ENCODE assay signal across 13 cellular contexts in genomic region chr16:28483361-28483760, GRCh38. TPM values are rescaled to one million over a fixed set of nuclear protein-coding genes. Genes with fewer than 3 reads are reported as not detected.
A peak's percentile ranks its signal among the peaks of the same experiment; 100 is the strongest.
DNase-seq lines count a peak whose midpoint lies in the region; ATAC-seq and TF ChIP-seq lines count a peak whose summit lies in the region.
"Not testable (repeated sequence)": the region's sequence is repeated elsewhere in the genome, so short reads cannot be mapped to it uniquely, and the experiment has no call there.
"Had no signal": no experiment of that assay in that cellular context is flagged by ENCODE, and none has a peak within 500 bp of the region (broad histone marks: within the 10 kb centered on the region; RNA-seq: fewer than 3 reads in every experiment).

No MANE protein-coding gene starts in this region.

- peaks cover 25% of the 10 kb centered on the region for H3K36me3 Mint-ChIP-seq in activated CD4-positive, alpha-beta T cell treated with anti-CD3 and anti-CD28 coated beads, Interleukin-2, amount 10 ng/mL, durations not matched to agents 7 days and 5 days (ENCODE audit: low read depth)
- H3K36me3 Mint-ChIP-seq in activated T-helper 2 cell treated with anti-CD3 and anti-CD28 coated beads, Interferon-gamma antibody, Interleukin-2, Interleukin-4, amounts not matched to agents 10 μg/mL and 5 μg/mL and 100 μg/mL, durations not matched to agents 14 hours and 24 hours and 36 hours (ENCODE audit: low read depth), result peaks cover 39% of the 10 kb centered on the region
- peaks cover 10% of the 10 kb centered on the region for H3K36me3 Mint-ChIP-seq in chondrocyte (ENCODE audit: low read depth)

- CTCF ChIA-PET in activated CD4-positive, alpha-beta T cell treated with anti-CD3 and anti-CD28 coated beads, Interleukin-2, amount 10 ng/mL, durations not matched to agents 7 days and 5 days (lab: Charles Lee), result not testable (repeated sequence)

- H3K4me1 Mint-ChIP-seq in activated CD4-positive, alpha-beta T cell treated with anti-CD3 and anti-CD28 coated beads, Interleukin-2, amount 10 ng/mL, durations not matched to agents 7 days and 5 days; activated T-helper 2 cell treated with anti-CD3 and anti-CD28 coated beads, Interferon-gamma antibody, Interleukin-2, Interleukin-4, amounts not matched to agents 10 μg/mL and 5 μg/mL and 100 μg/mL, durations not matched to agents 14 hours and 24 hours and 36 hours (ENCODE audit: low read depth); chondrocyte (ENCODE audit: low read depth): not testable (repeated sequence)

- not testable (repeated sequence) for H3K27me3 ChIP-seq in right lobe of liver; aorta (ENCODE audit: control insufficient read depth in 1 of 2, insufficient read depth in 2 of 2, low read length in 1 of 2)

- H3K4me3 ChIP-seq in right lobe of liver; aorta (ENCODE audit: low read length in 2 of 2): not testable (repeated sequence)

- H3K4me1 ChIP-seq in right lobe of liver; aorta (ENCODE audit: control insufficient read depth in 1 of 2, insufficient read depth in 2 of 2, low read length in 2 of 2): not testable (repeated sequence)

- peaks cover 0 to 76% (median 15%) of the 10 kb centered on the region in 4 donors for H3K36me3 ChIP-seq in right lobe of liver
- H3K36me3 ChIP-seq in aorta (ENCODE audit: control insufficient read depth in 1 of 2, insufficient read depth in 2 of 2, low read length in 1 of 2), result not testable (repeated sequence)

- intact Hi-C loops in activated T-helper 2 cell treated with anti-CD3 and anti-CD28 coated beads, Interferon-gamma antibody, Interleukin-2, Interleukin-4, amounts not matched to agents 10 μg/mL and 5 μg/mL and 100 μg/mL, durations not matched to agents 14 hours and 24 hours and 36 hours (cut with micrococcal nuclease); cardiac septum (cut with DNase I); right lobe of liver (cut with DNase I); posterior vena cava (cut with DNase I); aorta (cut with DNase I): not testable (repeated sequence)

- 94% methylated on average over 5 of the region's 5 CpGs for WGBS in right lobe of liver (ENCODE audit: insufficient coverage, low coverage, low lambda C conversion rate, missing lambda C conversion rate)
- 92 to 93% methylated on average over 5 of the region's 5 CpGs for WGBS in aorta, 2 donors

- not testable (repeated sequence) for H3K9me3 ChIP-seq in right lobe of liver; aorta (ENCODE audit: control insufficient read depth, low read length)

- not testable (repeated sequence) for DNase-seq in activated CD4-positive, alpha-beta T cell treated with anti-CD3 and anti-CD28 coated beads, Interleukin-2, amount 10 ng/mL, durations not matched to agents 7 days and 5 days; activated T-helper 2 cell treated with anti-CD3 and anti-CD28 coated beads, Interferon-gamma antibody, Interleukin-2, Interleukin-4, amounts not matched to agents 10 μg/mL and 5 μg/mL and 100 μg/mL, durations not matched to agents 14 hours and 24 hours and 36 hours (ENCODE audit: low spot score)
- DNase-seq in chondrocyte (ENCODE audit: low spot score) (peak; percentile 51), cardiac septum (ENCODE audit: low spot score) (peak; percentile 31), right lobe of liver (peak in 2 of 3 donors; percentile 20 to 25), posterior vena cava (ENCODE audit: low spot score) (peak; percentile 70), aorta (peak; percentile 14 to 52)

- H3K9me3 Mint-ChIP-seq in activated CD4-positive, alpha-beta T cell treated with anti-CD3 and anti-CD28 coated beads, Interleukin-2, amount 10 ng/mL, durations not matched to agents 7 days and 5 days; activated T-helper 2 cell treated with anti-CD3 and anti-CD28 coated beads, Interferon-gamma antibody, Interleukin-2, Interleukin-4, amounts not matched to agents 10 μg/mL and 5 μg/mL and 100 μg/mL, durations not matched to agents 14 hours and 24 hours and 36 hours; chondrocyte (ENCODE audit: low read depth): not testable (repeated sequence)

- H3K4me3 Mint-ChIP-seq in activated CD4-positive, alpha-beta T cell treated with anti-CD3 and anti-CD28 coated beads, Interleukin-2, amount 10 ng/mL, durations not matched to agents 7 days and 5 days; activated T-helper 2 cell treated with anti-CD3 and anti-CD28 coated beads, Interferon-gamma antibody, Interleukin-2, Interleukin-4, amounts not matched to agents 10 μg/mL and 5 μg/mL and 100 μg/mL, durations not matched to agents 14 hours and 24 hours and 36 hours (ENCODE audit: low read depth); chondrocyte (ENCODE audit: unreplicated experiment): not testable (repeated sequence)

- not testable (repeated sequence) for ATAC-seq in right lobe of liver; aorta (ENCODE audit: low FRiP score)

- peak overlapping the region; percentile 64 for H3K27ac Mint-ChIP-seq in activated CD4-positive, alpha-beta T cell treated with anti-CD3 and anti-CD28 coated beads, Interleukin-2, amount 10 ng/mL, durations not matched to agents 7 days and 5 days
- peak overlapping the region; percentile 47 for H3K27ac Mint-ChIP-seq in activated T-helper 2 cell treated with anti-CD3 and anti-CD28 coated beads, Interferon-gamma antibody, Interleukin-2, Interleukin-4, amounts not matched to agents 10 μg/mL and 5 μg/mL and 100 μg/mL, durations not matched to agents 14 hours and 24 hours and 36 hours
- H3K27ac Mint-ChIP-seq in chondrocyte (ENCODE audit: unreplicated experiment), result not testable (repeated sequence)

- not testable (repeated sequence) for H3K27me3 Mint-ChIP-seq in activated CD4-positive, alpha-beta T cell treated with anti-CD3 and anti-CD28 coated beads, Interleukin-2, amount 10 ng/mL, durations not matched to agents 7 days and 5 days; activated T-helper 2 cell treated with anti-CD3 and anti-CD28 coated beads, Interferon-gamma antibody, Interleukin-2, Interleukin-4, amounts not matched to agents 10 μg/mL and 5 μg/mL and 100 μg/mL, durations not matched to agents 14 hours and 24 hours and 36 hours (ENCODE audit: low read depth); chondrocyte (ENCODE audit: low read depth)

- not testable (repeated sequence) for TF ChIP-seq CTCF in chondrocyte (IDR thresholded peaks at IDR 0.05); right lobe of liver (IDR thresholded peaks at IDR 0.05)

- POLR2A ChIA-PET in activated CD4-positive, alpha-beta T cell treated with anti-CD3 and anti-CD28 coated beads, Interleukin-2, amount 10 ng/mL, durations not matched to agents 7 days and 5 days (lab: Charles Lee), result not testable (repeated sequence)

- TF ChIP-seq POLR2A in right lobe of liver (IDR thresholded peaks at IDR 0.05), result not testable (repeated sequence)

- not testable (repeated sequence) for H3K27ac ChIP-seq in right lobe of liver; aorta (ENCODE audit: low read depth in 1 of 2, low read length in 2 of 2)

RNA-seq across cellular contexts. Expression of gene CLN3, which starts 8.5 kb away (rescaled TPM):
- total RNA-seq in activated CD4-positive, alpha-beta T cell treated with anti-CD3 and anti-CD28 coated beads, Interleukin-2, amount 10 ng/mL, durations not matched to agents 7 days and 5 days, result 10 to 100 TPM; 53.4 to 58.4 TPM
- total RNA-seq in activated T-helper 2 cell treated with anti-CD3 and anti-CD28 coated beads, Interferon-gamma antibody, Interleukin-2, Interleukin-4, amounts not matched to agents 10 μg/mL and 5 μg/mL and 100 μg/mL, durations not matched to agents 14 hours and 24 hours and 36 hours, result 26.5 and 30.1 TPM in 2 replicates
- total RNA-seq in chondrocyte (28.0 to 31.7 TPM (median 29.3 TPM) in 3 replicates), cardiac septum (9.1 TPM), right lobe of liver (10 to 100 TPM; 16.5 to 47.8 (median 30.7) TPM), posterior vena cava (10 to 100 TPM; 15.7 to 22.8 TPM), aorta (10 to 100 TPM; 15.6 to 27.2 TPM)
- polyA plus RNA-seq in aorta, result 10 to 100 TPM; 19.5 to 48.7 TPM

RNA-seq across cellular contexts. Expression of gene APOBR, which starts 11.1 kb away (rescaled TPM):
- total RNA-seq in activated CD4-positive, alpha-beta T cell treated with anti-CD3 and anti-CD28 coated beads, Interleukin-2, amount 10 ng/mL, durations not matched to agents 7 days and 5 days, result 10 to 100 TPM; 16.7 to 21.4 TPM
- 7.7 and 7.8 TPM in 2 replicates for total RNA-seq in activated T-helper 2 cell treated with anti-CD3 and anti-CD28 coated beads, Interferon-gamma antibody, Interleukin-2, Interleukin-4, amounts not matched to agents 10 μg/mL and 5 μg/mL and 100 μg/mL, durations not matched to agents 14 hours and 24 hours and 36 hours
- total RNA-seq in chondrocyte, result 0.07 TPM in 1 of 3 replicates, not detected in the others
- 0.51 TPM for total RNA-seq in cardiac septum
- 1 to 10 TPM in 4 of 6 experiments, under 1 TPM in 2; 0.57 to 2.2 (median 1.5) TPM for total RNA-seq in right lobe of liver
- total RNA-seq in posterior vena cava, result 1 to 10 TPM; 2.1 to 2.7 TPM
- 1 to 10 TPM; 2.5 to 3.1 TPM for total RNA-seq in aorta
- 1 to 10 TPM; 1.1 to 2.6 TPM for polyA plus RNA-seq in aorta
- total RNA-seq: A172, A673, HFFc6 had no signal
- polyA plus RNA-seq: BJ had no signal

RNA-seq across cellular contexts. Expression of gene NPIPB7, which starts 11.2 kb away (rescaled TPM):
- under 1 TPM in 1 of 2 experiments, not detected in 1; 0.25 TPM for total RNA-seq in activated CD4-positive, alpha-beta T cell treated with anti-CD3 and anti-CD28 coated beads, Interleukin-2, amount 10 ng/mL, durations not matched to agents 7 days and 5 days
- total RNA-seq in activated T-helper 2 cell treated with anti-CD3 and anti-CD28 coated beads, Interferon-gamma antibody, Interleukin-2, Interleukin-4, amounts not matched to agents 10 μg/mL and 5 μg/mL and 100 μg/mL, durations not matched to agents 14 hours and 24 hours and 36 hours, result not detected in 2 replicates
- total RNA-seq in chondrocyte (0.45 TPM in 1 of 3 replicates, not detected in the others), cardiac septum (not detected), right lobe of liver (not detected), posterior vena cava (not detected), aorta (under 1 TPM in 1 of 2 donors, not detected in 1; 0.29 TPM)
- polyA plus RNA-seq in aorta, result under 1 TPM in 1 of 2 donors, not detected in 1; 0.18 TPM
- total RNA-seq: A172, A673, Caco-2, HFFc6 had no signal
- polyA plus RNA-seq: BJ; CD4-positive, alpha-beta memory T cell had no signal

RNA-seq across cellular contexts. Expression of gene IL27, which starts 23.3 kb away (rescaled TPM):
- total RNA-seq in activated CD4-positive, alpha-beta T cell treated with anti-CD3 and anti-CD28 coated beads, Interleukin-2, amount 10 ng/mL, durations not matched to agents 7 days and 5 days, result not detected
- not detected in 2 replicates for total RNA-seq in activated T-helper 2 cell treated with anti-CD3 and anti-CD28 coated beads, Interferon-gamma antibody, Interleukin-2, Interleukin-4, amounts not matched to agents 10 μg/mL and 5 μg/mL and 100 μg/mL, durations not matched to agents 14 hours and 24 hours and 36 hours
- not detected in 3 replicates for total RNA-seq in chondrocyte
- total RNA-seq in cardiac septum, result not detected
- total RNA-seq in right lobe of liver, result 10 to 100 TPM in 1 of 6 experiments, 1 to 10 TPM in 5; 1.1 to 13.9 (median 3.3) TPM
- not detected for total RNA-seq in posterior vena cava
- under 1 TPM in 1 of 2 donors, not detected in 1; 0.54 TPM for total RNA-seq in aorta
- under 1 TPM in 1 of 2 donors, not detected in 1; 0.54 TPM for polyA plus RNA-seq in aorta
- total RNA-seq: A172; A673; CD4-positive, alpha-beta memory T cell; HFFc6 had no signal
- polyA plus RNA-seq: BJ; CD4-positive, alpha-beta memory T cell had no signal

RNA-seq across cellular contexts. Expression of gene NUPR1, which starts 55.4 kb away (rescaled TPM):
- not detected for total RNA-seq in activated CD4-positive, alpha-beta T cell treated with anti-CD3 and anti-CD28 coated beads, Interleukin-2, amount 10 ng/mL, durations not matched to agents 7 days and 5 days
- total RNA-seq in activated T-helper 2 cell treated with anti-CD3 and anti-CD28 coated beads, Interferon-gamma antibody, Interleukin-2, Interleukin-4, amounts not matched to agents 10 μg/mL and 5 μg/mL and 100 μg/mL, durations not matched to agents 14 hours and 24 hours and 36 hours, result not detected in 2 replicates
- total RNA-seq in chondrocyte (39.1 to 300 TPM (median 289 TPM) in 3 replicates), cardiac septum (50.2 TPM), right lobe of liver (100 to 1,000 TPM in 2 of 6 experiments, 10 to 100 TPM in 4; 33.4 to 188 (median 80.7) TPM), posterior vena cava (100 to 1,000 TPM in 1 of 2 donors, 10 to 100 TPM in 1; 95.3 to 159 TPM), aorta (100 to 1,000 TPM in 1 of 2 donors, 10 to 100 TPM in 1; 85.3 to 137 TPM)
- polyA plus RNA-seq in aorta, result 100 to 1,000 TPM in 1 of 2 donors, 10 to 100 TPM in 1; 85.0 to 148 TPM
- total RNA-seq: CD4-positive, alpha-beta memory T cell had no signal
- polyA plus RNA-seq: CD4-positive, alpha-beta memory T cell had no signal
